In the genomic region with DNA sequence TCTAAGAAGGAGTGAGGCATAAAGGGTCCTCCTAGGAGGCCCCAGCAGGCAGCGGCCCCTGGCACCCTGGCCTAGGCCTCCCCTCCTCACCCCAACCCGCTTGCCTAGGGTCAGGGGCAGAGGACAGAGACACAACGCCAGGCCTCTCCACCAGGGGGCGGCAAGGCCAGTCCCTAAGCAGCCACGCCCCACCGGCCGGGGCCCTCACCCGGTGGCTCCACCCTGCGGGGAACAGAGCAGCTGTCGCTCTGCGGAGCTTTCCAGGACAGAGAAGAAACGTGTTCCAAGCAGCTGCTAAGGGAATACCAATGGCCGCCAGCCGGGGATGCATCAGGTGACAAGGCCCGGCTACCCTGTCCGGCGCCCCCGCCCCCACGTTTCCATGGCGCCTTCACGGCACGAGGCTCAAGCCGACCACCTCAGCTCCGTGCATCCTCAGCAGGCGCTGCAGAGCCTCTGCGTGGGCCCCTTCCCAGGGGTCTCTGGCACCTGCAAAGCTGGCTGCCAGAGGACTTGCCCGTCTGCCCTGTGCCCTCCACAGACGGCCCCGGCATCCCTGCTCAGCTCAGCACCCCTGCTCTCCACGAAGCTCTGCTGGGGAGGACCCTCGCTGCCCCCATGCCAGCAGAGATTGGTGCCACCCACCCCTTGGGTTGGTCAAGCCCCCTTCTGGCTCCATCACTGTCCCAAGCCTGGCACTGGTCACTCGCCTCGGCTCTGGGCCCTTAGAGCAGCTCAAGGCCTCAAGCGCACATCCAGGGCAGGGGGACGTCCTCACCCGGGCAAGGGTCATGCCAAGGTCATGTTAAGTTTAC, we compare ENCODE assay signal across 8 cellular contexts. TPM values are rescaled to one million over a fixed set of nuclear protein-coding genes. Genes with fewer than 3 reads are reported as not detected.
DNase-seq lines count a peak whose midpoint lies in the region.

No MANE protein-coding gene starts in this region.

- peaks cover 38% of the 10 kb centered on the region for H3K4me1 ChIP-seq in NT2/D1 (ENCODE audit: insufficient read depth, insufficient read length)

- peak; percentile 85 for DNase-seq in SIG-M5 treated with dmso at 0.1 percent for 504 hours (lab: John Stamatoyannopoulos, UW; ENCODE audit: unreplicated experiment)
- no peak for DNase-seq in SIG-M5 (lab: John Stamatoyannopoulos, UW)
- peak; percentile 97 for DNase-seq in HuH-7 (ENCODE audit: low spot score)
- DNase-seq in NT2/D1 (ENCODE audit: low read depth, low spot score): peak; percentile 98
- peak; percentile 96 for DNase-seq in activated CD8-positive, alpha-beta memory T cell treated with anti-CD3 and anti-CD28 coated beads, Interleukin-2, amount 50 U/mL, for 48 hours
- DNase-seq in epidermal melanocyte (ENCODE audit: insufficient read length, low spot score): peak; percentile 93
- peak; percentile 82 for DNase-seq in mucosa of gallbladder (ENCODE audit: low spot score)
- peak; percentile 62 to 65 for DNase-seq in stimulated activated CD8-positive, alpha-beta memory T cell treated with anti-CD3 and anti-CD28 coated beads, Interleukin-4, amount 100 ng/mL, for 4 hours (ENCODE audit: low read depth in 2 of 2, low spot score in 1 of 2)

- H3K4me3 ChIP-seq in NT2/D1 (ENCODE audit: insufficient read length, low read depth): no peak overlapping the region

- H3K36me3 ChIP-seq in NT2/D1 (ENCODE audit: insufficient read depth, insufficient read length, low read length): peaks cover 87% of the 10 kb centered on the region

- peak overlapping the region; percentile 78 for H3K9ac ChIP-seq in NT2/D1 (ENCODE audit: insufficient read length, low read depth)

- no peaks in the 10 kb centered on the region for H3K9me3 ChIP-seq in NT2/D1 (ENCODE audit: insufficient read depth, low read length)

- no peaks in the 10 kb centered on the region for H3K27me3 ChIP-seq in NT2/D1 (ENCODE audit: insufficient read depth, insufficient read length)

RNA-seq across cellular contexts. Expression of a gene that starts 5.6 kb away (rescaled TPM):
- 42.1 TPM for total RNA-seq in mucosa of gallbladder

RNA-seq across cellular contexts. Expression of a gene that starts 14.3 kb away (rescaled TPM):
- 1.4 TPM for total RNA-seq in mucosa of gallbladder

RNA-seq across cellular contexts. Expression of a gene that starts 15.6 kb away (rescaled TPM):
- total RNA-seq in mucosa of gallbladder: 1.6 TPM

RNA-seq across cellular contexts. Expression of a gene that starts 20.0 kb away (rescaled TPM):
- total RNA-seq in mucosa of gallbladder: 34.3 TPM

RNA-seq across cellular contexts. Expression of a gene that starts 22.7 kb away (rescaled TPM):
- 121 TPM for total RNA-seq in mucosa of gallbladder
